ENCODE assay signal across 2 cellular contexts in the genomic region with DNA sequence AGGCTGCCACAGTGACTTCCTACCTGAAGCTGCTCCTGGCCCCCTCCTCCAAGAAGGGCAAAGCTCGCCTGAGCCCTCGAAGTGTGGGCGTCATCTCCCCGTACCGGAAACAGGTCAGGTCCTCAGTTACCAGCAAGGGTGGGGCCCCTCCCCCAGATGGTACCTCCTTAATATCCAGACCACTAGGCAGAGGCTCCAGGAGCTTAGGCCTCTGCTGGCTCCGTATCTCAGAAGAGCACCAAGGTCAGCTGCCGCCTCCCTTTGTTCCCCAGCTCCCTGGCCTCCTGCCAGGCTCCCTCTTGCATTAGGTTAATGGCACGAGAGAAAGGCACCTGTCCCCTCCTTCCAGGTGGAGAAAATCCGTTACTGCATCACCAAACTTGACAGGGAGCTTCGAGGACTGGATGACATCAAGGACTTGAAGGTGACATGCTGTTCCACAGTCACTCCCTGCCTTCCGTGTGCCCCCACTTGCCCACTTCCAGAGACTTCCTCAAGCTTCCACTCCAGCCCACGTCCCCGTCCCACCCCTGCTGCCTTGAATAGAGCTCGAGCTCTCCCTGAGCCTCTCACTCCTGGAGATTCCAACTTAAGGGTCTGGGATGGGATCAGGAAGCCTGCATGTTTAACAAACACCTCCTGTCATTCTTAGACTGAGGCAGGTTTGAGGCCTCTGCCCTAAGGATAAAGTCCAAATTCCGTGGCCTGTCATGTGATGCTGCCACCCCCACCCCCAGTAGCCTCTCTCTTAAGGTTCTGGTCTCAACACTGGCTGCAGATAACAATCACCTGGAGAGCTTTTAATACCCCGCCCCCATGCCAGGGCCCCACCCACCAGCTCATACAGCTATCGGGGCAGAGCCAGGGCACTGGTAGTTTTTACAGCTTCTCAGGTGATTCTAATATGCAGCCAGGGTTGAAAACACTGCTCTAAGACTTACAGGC.
TF ChIP-seq lines count a peak whose summit lies in the region.

No MANE protein-coding gene starts in this region.

TF ChIP-seq in GM23338, 12 proteins besides CTCF, POLR2A, EP300 and RAD21:
- TF ChIP-seq, protein P1, sequence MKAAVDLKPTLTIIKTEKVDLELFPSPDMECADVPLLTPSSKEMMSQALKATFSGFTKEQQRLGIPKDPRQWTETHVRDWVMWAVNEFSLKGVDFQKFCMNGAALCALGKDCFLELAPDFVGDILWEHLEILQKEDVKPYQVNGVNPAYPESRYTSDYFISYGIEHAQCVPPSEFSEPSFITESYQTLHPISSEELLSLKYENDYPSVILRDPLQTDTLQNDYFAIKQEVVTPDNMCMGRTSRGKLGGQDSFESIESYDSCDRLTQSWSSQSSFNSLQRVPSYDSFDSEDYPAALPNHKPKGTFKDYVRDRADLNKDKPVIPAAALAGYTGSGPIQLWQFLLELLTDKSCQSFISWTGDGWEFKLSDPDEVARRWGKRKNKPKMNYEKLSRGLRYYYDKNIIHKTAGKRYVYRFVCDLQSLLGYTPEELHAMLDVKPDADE (IDR thresholded peaks at IDR 0.05) = no peak
- no peak for TF ChIP-seq STAT1 (IDR thresholded peaks at IDR 0.05; ENCODE audit: unreplicated experiment)
- TF ChIP-seq CREB1 (CRISPR knock-in tag; IDR thresholded peaks at IDR 0.05; ENCODE audit: low read depth) = no peak
- TF ChIP-seq POLR2AphosphoS5 (IDR thresholded peaks at IDR 0.05; ENCODE audit: low read depth) = no peak
- no peak for TF ChIP-seq JUNB (IDR thresholded peaks at IDR 0.05; ENCODE audit: unreplicated experiment)
- TF ChIP-seq NANOG (IDR thresholded peaks at IDR 0.05; ENCODE audit: borderline replicate concordance) = no peak
- no peak for TF ChIP-seq EZH2 (IDR thresholded peaks at IDR 0.05; ENCODE audit: low read depth, unreplicated experiment)

TF ChIP-seq in endothelial cell of umbilical vein, 7 proteins besides CTCF, POLR2A, EP300 and RAD21:
- no peak for TF ChIP-seq MAX (IDR thresholded peaks at IDR 0.05; ENCODE audit: insufficient read depth, insufficient read length)
- TF ChIP-seq GATA2 (IDR thresholded peaks at IDR 0.05; ENCODE audit: insufficient read depth, insufficient read length, low read depth, low read length) = peak; percentile 28
- no peak for TF ChIP-seq FOS (IDR thresholded peaks at IDR 0.05; ENCODE audit: borderline replicate concordance, insufficient read depth, low read length)
- no peak for TF ChIP-seq EZH2 (IDR thresholded peaks at IDR 0.05; ENCODE audit: borderline replicate concordance, low read depth, low read length, severe bottlenecking)
- TF ChIP-seq MYC (IDR thresholded peaks at IDR 0.05; ENCODE audit: low read depth, low read length) = no peak
- TF ChIP-seq POLR2AphosphoS5 (IDR thresholded peaks at IDR 0.05; ENCODE audit: insufficient read depth, low read depth, low read length) = no peak
- no peak for TF ChIP-seq JUN (IDR thresholded peaks at IDR 0.05; ENCODE audit: borderline replicate concordance, insufficient read depth, insufficient read length, low read depth)
